In the genomic region with DNA sequence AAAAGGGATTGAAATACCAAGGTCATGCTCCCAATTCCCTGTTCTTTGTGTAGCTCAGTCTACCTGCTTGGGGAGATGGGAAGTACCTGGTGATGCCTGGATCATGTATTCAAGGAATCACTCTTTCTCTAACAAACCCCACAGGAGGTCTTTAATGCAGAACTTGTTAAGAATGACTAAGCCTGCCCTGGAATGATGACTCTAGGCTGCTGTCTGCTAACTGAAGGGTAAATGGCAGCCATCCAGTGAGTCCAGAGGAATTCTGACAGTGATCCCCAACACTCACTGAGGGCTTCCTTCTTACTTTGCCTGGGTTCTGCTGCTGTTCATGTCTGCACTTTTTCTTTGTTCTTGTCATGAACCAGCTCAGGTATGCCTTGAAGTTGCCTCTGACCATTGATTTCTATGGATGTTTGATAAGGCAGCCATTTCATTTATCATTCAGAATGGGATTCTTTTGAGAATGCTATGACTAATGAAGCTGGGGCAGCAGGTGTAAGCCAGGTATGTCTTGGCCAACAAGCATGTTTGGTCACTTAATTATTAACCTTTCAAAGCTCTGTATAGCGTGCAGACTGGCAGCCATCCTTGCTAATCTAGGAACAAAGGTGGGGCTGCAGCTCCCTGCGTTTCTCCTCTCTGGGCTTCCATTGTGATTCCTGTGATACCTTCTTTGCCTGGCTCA, we compare ENCODE assay signal across 12 cellular contexts. TPM values are rescaled to one million over a fixed set of nuclear protein-coding genes. Genes with fewer than 3 reads are reported as not detected.
DNase-seq lines count a peak whose midpoint lies in the region; FAIRE-seq and TF ChIP-seq lines count a peak whose summit lies in the region.
"Had no signal": no experiment of that assay in that cellular context is flagged by ENCODE, and none has a peak within 500 bp of the region (broad histone marks: within the 10 kb centered on the region; RNA-seq: fewer than 3 reads in every experiment).

No MANE protein-coding gene starts in this region.

- no peak for TF ChIP-seq POLR2A in GM12891 (IDR thresholded peaks at IDR 0.05; ENCODE audit: low read depth, low read length)

- H3K36me3 Mint-ChIP-seq in HFFc6 (ENCODE audit: low read depth) (peaks cover 38% of the 10 kb centered on the region), type B pancreatic cell (peaks cover 13% of the 10 kb centered on the region)
- no peaks in the 10 kb centered on the region for H3K36me3 Mint-ChIP-seq in activated naive CD4-positive, alpha-beta T cell treated with anti-CD3 and anti-CD28 coated beads, Interleukin-2, amount 10 ng/mL, durations not matched to agents 7 days and 5 days

- H3K4me3 ChIP-seq in astrocyte of the spinal cord (ENCODE audit: low read depth, low read length) (no peak overlapping the region), kidney epithelial cell (ENCODE audit: low read depth, low read length) (no peak overlapping the region)
- H3K4me3 ChIP-seq: SJCRH30 had no signal

- H3K36me3 ChIP-seq in kidney epithelial cell (ENCODE audit: control insufficient read depth, insufficient read depth, low read length) = no peaks in the 10 kb centered on the region
- H3K36me3 ChIP-seq: SJCRH30 had no signal

- FAIRE-seq in GM12891 (lab: Jason Lieb, UNC) = no peak

- peak; percentile 69 for DNase-seq in HFFc6
- DNase-seq in astrocyte of the spinal cord (ENCODE audit: low read depth, low spot score) = peak; percentile 80
- peak; percentile 67 for DNase-seq in kidney epithelial cell (ENCODE audit: low read depth)
- no peak for DNase-seq in type B pancreatic cell (ENCODE audit: extremely low spot score, unreplicated experiment)
- DNase-seq in NCI-H1694 treated with DMSO at 0.1 percent for 48 hours (lab: John Stamatoyannopoulos, UW) = no peak
- no peak for DNase-seq in activated naive CD4-positive, alpha-beta T cell treated with anti-CD3 and anti-CD28 coated beads, Interleukin-2, amount 10 ng/mL, durations not matched to agents 7 days and 5 days
- no peak for DNase-seq in GM12891 (ENCODE audit: insufficient read length, low spot score)
- DNase-seq: activated naive CD4-positive, alpha-beta T cell treated with anti-CD3 and anti-CD28 coated beads, Interleukin-2, amount 50 U/mL, for 16 hours; erythroblast; SJCRH30 had no signal

- H3K4me3 Mint-ChIP-seq in HFFc6 = no peak overlapping the region
- no peak overlapping the region for H3K4me3 Mint-ChIP-seq in type B pancreatic cell
- H3K4me3 Mint-ChIP-seq in activated naive CD4-positive, alpha-beta T cell treated with anti-CD3 and anti-CD28 coated beads, Interleukin-2, amount 10 ng/mL, durations not matched to agents 7 days and 5 days = no peak overlapping the region
- H3K4me3 Mint-ChIP-seq: mesothelial cell of epicardium; stimulated activated naive CD8-positive, alpha-beta T cell treated with anti-CD3 and anti-CD28 coated beads, Interleukin-15, Interleukin-2, amounts not matched to agents 100 ng/mL and 50 ng/mL, for 24 hours had no signal

- H3K27ac Mint-ChIP-seq in HFFc6 (peak overlapping the region; percentile 50), type B pancreatic cell (peak overlapping the region; percentile 58)
- H3K27ac Mint-ChIP-seq in activated naive CD4-positive, alpha-beta T cell treated with anti-CD3 and anti-CD28 coated beads, Interleukin-2, amount 10 ng/mL, durations not matched to agents 7 days and 5 days = no peak overlapping the region
- H3K27ac Mint-ChIP-seq: stimulated activated naive CD8-positive, alpha-beta T cell treated with anti-CD3 and anti-CD28 coated beads, Interleukin-15, Interleukin-2, amounts not matched to agents 100 ng/mL and 50 ng/mL, for 24 hours had no signal

- no peaks in the 10 kb centered on the region for H3K27me3 ChIP-seq in kidney epithelial cell (ENCODE audit: control insufficient read depth, insufficient read depth, low read length)
- H3K27me3 ChIP-seq: SJCRH30 had no signal

- H3K27me3 Mint-ChIP-seq in HFFc6 (ENCODE audit: insufficient read depth) (no peaks in the 10 kb centered on the region), type B pancreatic cell (no peaks in the 10 kb centered on the region)
- peaks cover 29% of the 10 kb centered on the region for H3K27me3 Mint-ChIP-seq in activated naive CD4-positive, alpha-beta T cell treated with anti-CD3 and anti-CD28 coated beads, Interleukin-2, amount 10 ng/mL, durations not matched to agents 7 days and 5 days

- CTCF ChIA-PET in activated naive CD4-positive, alpha-beta T cell treated with anti-CD3 and anti-CD28 coated beads, Interleukin-2, amount 10 ng/mL, durations not matched to agents 7 days and 5 days (lab: Charles Lee) = interaction anchor here (0.6 to 1.6 kb wide), 2 partner anchors 357 to 730 kb away, joined by 3 to 4 read pairs; no protein-coding TSS in a partner anchor

- H3K4me1 Mint-ChIP-seq in HFFc6 (ENCODE audit: low read depth) (peaks cover 78% of the 10 kb centered on the region), type B pancreatic cell (ENCODE audit: unreplicated experiment) (peaks cover 41% of the 10 kb centered on the region)
- H3K4me1 Mint-ChIP-seq in activated naive CD4-positive, alpha-beta T cell treated with anti-CD3 and anti-CD28 coated beads, Interleukin-2, amount 10 ng/mL, durations not matched to agents 7 days and 5 days = peaks cover 4% of the 10 kb centered on the region

- in situ Hi-C loops in astrocyte of the spinal cord (cut with HindIII; ENCODE audit: low sequenced_read_pairs) = no loop called here

- TF ChIP-seq CTCF in HFFc6 (IDR thresholded peaks at IDR 0.05) (no peak), astrocyte of the spinal cord (IDR thresholded peaks at IDR 0.05; ENCODE audit: low read depth, low read length) (no peak), kidney epithelial cell (IDR thresholded peaks at IDR 0.05; ENCODE audit: insufficient read depth, low read length, poor library complexity, severe bottlenecking) (no peak), type B pancreatic cell (conservative IDR thresholded peaks at IDR 0.05) (no peak)

- H3K9me3 Mint-ChIP-seq in HFFc6 (no peaks in the 10 kb centered on the region), type B pancreatic cell (peaks cover 4% of the 10 kb centered on the region)
- no peaks in the 10 kb centered on the region for H3K9me3 Mint-ChIP-seq in activated naive CD4-positive, alpha-beta T cell treated with anti-CD3 and anti-CD28 coated beads, Interleukin-2, amount 10 ng/mL, durations not matched to agents 7 days and 5 days
- H3K9me3 Mint-ChIP-seq: mesothelial cell of epicardium; stimulated activated naive CD8-positive, alpha-beta T cell treated with anti-CD3 and anti-CD28 coated beads, Interleukin-15, Interleukin-2, amounts not matched to agents 100 ng/mL and 50 ng/mL, for 24 hours had no signal

TF ChIP-seq in GM12891, 5 proteins besides CTCF, POLR2A, EP300 and RAD21:
- TF ChIP-seq POLR2AphosphoS5 (IDR thresholded peaks at IDR 0.05; ENCODE audit: low read depth, low read length) = no peak
- TF ChIP-seq SPI1 (IDR thresholded peaks at IDR 0.05; ENCODE audit: low read depth, low read length) = no peak
- no peak for TF ChIP-seq POU2F2 (IDR thresholded peaks at IDR 0.05; ENCODE audit: low read depth, low read length)
- TF ChIP-seq TAF1 (IDR thresholded peaks at IDR 0.05; ENCODE audit: low read depth, low read length) = no peak
- TF ChIP-seq PAX5 (IDR thresholded peaks at IDR 0.05; ENCODE audit: insufficient read depth, low read length, severe bottlenecking) = no peak

RNA-seq across cellular contexts. Expression of a gene that starts 11.4 kb away (rescaled TPM):
- total RNA-seq in HFFc6 (2021; fragmentation: NEBNext Ultra II Directional; extraction: Animal tissue kit (Norgen Biotek cat#: 25700)) = 100 to 1,000 TPM; 192 to 356 (median 243) TPM
- total RNA-seq in kidney epithelial cell = 38.5 and 56.6 TPM in 2 replicates
- total RNA-seq in type B pancreatic cell (ENCODE audit: low replicate concordance) = 47.1 and 48.1 TPM in 2 replicates
- not detected for polyA plus RNA-seq in GM12891 (2012; ENCODE audit: low read depth, missing spikeins)

Comparison
In these comparisons a context has a peak if more than half of its experiments do, and no peak if none do; other contexts are left out.
1. DNase-seq: peak in HFFc6 (single experiment), astrocyte of the spinal cord (single experiment) and kidney epithelial cell (single experiment); none in type B pancreatic cell (single experiment), NCI-H1694 treated with DMSO at 0.1 percent for 48 hours (single experiment), activated naive CD4-positive, alpha-beta T cell treated with anti-CD3 and anti-CD28 coated beads, Interleukin-2, amount 10 ng/mL, durations not matched to agents 7 days and 5 days (single experiment) and GM12891 (single experiment).